Comparison of ENCODE assay signal across 17 cellular contexts in the genomic region with DNA sequence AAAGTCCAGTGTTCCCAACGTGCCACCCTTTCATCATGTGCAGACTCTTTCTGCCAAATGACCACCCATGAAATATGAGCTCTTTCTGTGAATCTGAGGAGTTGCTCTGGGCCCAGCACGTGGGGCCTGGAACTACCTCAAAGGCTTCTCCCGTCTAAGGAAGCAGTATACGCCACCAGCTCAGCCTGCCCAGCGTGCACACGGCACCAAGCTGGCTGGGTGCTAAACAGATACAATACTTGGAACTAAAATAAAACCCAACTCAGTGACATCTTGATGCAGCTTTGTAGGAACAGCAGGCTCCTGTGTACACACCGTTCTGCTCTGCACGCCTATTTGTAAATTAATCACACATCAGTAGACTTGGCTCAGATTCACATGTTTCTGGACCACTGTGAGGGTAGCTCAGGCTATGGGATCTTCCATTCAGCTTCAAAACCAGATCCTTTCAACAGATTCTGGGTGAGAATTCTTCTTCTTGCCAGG.
DNase-seq lines count a peak whose midpoint lies in the region; ATAC-seq and TF ChIP-seq lines count a peak whose summit lies in the region.
"Had no signal": no experiment of that assay in that cellular context is flagged by ENCODE, and none has a peak within 500 bp of the region (broad histone marks: within the 10 kb centered on the region; RNA-seq: fewer than 3 reads in every experiment).

No MANE protein-coding gene starts in this region.

- TF ChIP-seq CTCF in PC-9 (conservative IDR thresholded peaks at IDR 0.05), result no peak

- CTCF ChIA-PET in PC-9 (lab: Charles Lee), result no interaction called here

- no peak overlapping the region for H2AFZ ChIP-seq in PC-9

- H3K9me3 ChIP-seq in PC-9 (ENCODE audit: insufficient read depth, low read depth), result no peaks in the 10 kb centered on the region
- H3K9me3 ChIP-seq: gastroesophageal sphincter, suprapubic skin had no signal

- no peaks in the 10 kb centered on the region for H3K27me3 ChIP-seq in PC-9 (ENCODE audit: insufficient read depth, low read depth)
- H3K27me3 ChIP-seq: gastroesophageal sphincter, suprapubic skin had no signal

- H3K4me1 ChIP-seq in PC-9 (replicated peaks; ENCODE audit: insufficient read depth), result peaks cover 18% of the 10 kb centered on the region

- H4K20me1 ChIP-seq in PC-9 (ENCODE audit: insufficient read depth), result no peaks in the 10 kb centered on the region

- no peaks in the 10 kb centered on the region for H3K9me2 ChIP-seq in PC-9 (ENCODE audit: insufficient read depth)

- H3K36me3 ChIP-seq in PC-9 (ENCODE audit: low read depth), result no peaks in the 10 kb centered on the region
- H3K36me3 ChIP-seq: gastroesophageal sphincter, suprapubic skin had no signal

- H3K27ac ChIP-seq in PC-9, result no peak overlapping the region
- H3K27ac ChIP-seq: suprapubic skin had no signal

- peaks cover 4% of the 10 kb centered on the region; the same call in 1 of the 2 replicates for H3F3A ChIP-seq in PC-9 (ENCODE audit: insufficient read depth, low read depth)

- DNase-seq in COR-L47 (lab: John Stamatoyannopoulos, UW) (peak; percentile 87), NCI-H1417 treated with DMSO at 0.1 percent for 48 hours (lab: John Stamatoyannopoulos, UW) (peak; percentile 81), PC-9 (no peak), inferior parietal cortex (ENCODE audit: extremely low spot score) (peak; percentile 61), glomerular visceral epithelial cell (ENCODE audit: extremely low spot score) (no peak), NOMO-1 (lab: John Stamatoyannopoulos, UW; ENCODE audit: unreplicated experiment in 2 of 2) (no peak)
- DNase-seq: activated CD4-positive, alpha-beta T cell treated with anti-CD3 and anti-CD28 coated beads, Interleukin-2, amount 50 U/mL, for 4 hours; AML-193; effector memory CD4-positive, alpha-beta T cell; NCI-H82; SIG-M5; stimulated activated CD4-positive, alpha-beta T cell treated with anti-CD3 and anti-CD28 coated beads, Interleukin-12 subunit alpha, Interleukin-12 subunit beta, amount 100 ng/mL, for 4 hours had no signal

- H3K4me3 ChIP-seq in PC-9, result no peak overlapping the region
- H3K4me3 ChIP-seq: gastroesophageal sphincter, suprapubic skin had no signal

- ATAC-seq in HG02763 (IDR thresholded peaks at IDR 0.05; ENCODE audit: unreplicated experiment) (no peak), HG02973 (IDR thresholded peaks at IDR 0.05; ENCODE audit: unreplicated experiment) (no peak)
- ATAC-seq: activated T-helper 17 cell treated with anti-CD3 and anti-CD28 coated beads, Interleukin-2, amount 50 U/mL, for 72 hours; gastroesophageal sphincter had no signal

- H3K4me2 ChIP-seq in PC-9, result peak overlapping the region; percentile 44

- peaks cover 4% of the 10 kb centered on the region; the same call in 1 of the 2 replicates for H3K79me2 ChIP-seq in PC-9 (ENCODE audit: low read depth)

- intact Hi-C loops in PC-9 (cut with micrococcal nuclease; ENCODE audit: unreplicated experiment), result no loop called here

- POLR2A ChIA-PET in PC-9 (lab: Charles Lee; ENCODE audit: unreplicated experiment), result interaction anchor here (0.6 kb wide), 1 partner anchor 52 kb away, joined by 3 read pairs; no protein-coding TSS in a partner anchor

- no TSS peak for BruUV-seq in PC-9 (replicated peaks; lab: Mats Ljungman, UMichigan)

Comparison
In these comparisons a context has a peak if more than half of its experiments do, and no peak if none do; other contexts are left out.
1. DNase-seq: peak in COR-L47 (single experiment), NCI-H1417 treated with DMSO at 0.1 percent for 48 hours (single experiment) and inferior parietal cortex (single experiment); none in PC-9 (0 of 2), glomerular visceral epithelial cell (single experiment) and NOMO-1 (0 of 2).